Comparison of ENCODE assay signal across 1 cellular context in genomic region chr6:168018664-168019063, GRCh38.
TF ChIP-seq lines count a peak whose summit lies in the region.

No MANE protein-coding gene starts in this region.

TF ChIP-seq in HepG2, 621 proteins besides CTCF, POLR2A, EP300 and RAD21:
- no peak for TF ChIP-seq ZNF703 (CRISPR knock-in tag; IDR thresholded peaks at IDR 0.05; ENCODE audit: borderline replicate concordance)
- peak; percentile 60; the same call in 1 of the 2 replicates for TF ChIP-seq ZNF263 (CRISPR knock-in tag; IDR thresholded peaks at IDR 0.05)
- no peak for TF ChIP-seq RFXAP (CRISPR knock-in tag; IDR thresholded peaks at IDR 0.05; ENCODE audit: borderline replicate concordance)
- peak; percentile 85; the same call in 1 of the 2 replicates for TF ChIP-seq ZNF709 (CRISPR knock-in tag; IDR thresholded peaks at IDR 0.05)
- TF ChIP-seq NAIF1 (CRISPR knock-in tag; IDR thresholded peaks at IDR 0.05; ENCODE audit: borderline replicate concordance) = no peak
